In the genomic region with DNA sequence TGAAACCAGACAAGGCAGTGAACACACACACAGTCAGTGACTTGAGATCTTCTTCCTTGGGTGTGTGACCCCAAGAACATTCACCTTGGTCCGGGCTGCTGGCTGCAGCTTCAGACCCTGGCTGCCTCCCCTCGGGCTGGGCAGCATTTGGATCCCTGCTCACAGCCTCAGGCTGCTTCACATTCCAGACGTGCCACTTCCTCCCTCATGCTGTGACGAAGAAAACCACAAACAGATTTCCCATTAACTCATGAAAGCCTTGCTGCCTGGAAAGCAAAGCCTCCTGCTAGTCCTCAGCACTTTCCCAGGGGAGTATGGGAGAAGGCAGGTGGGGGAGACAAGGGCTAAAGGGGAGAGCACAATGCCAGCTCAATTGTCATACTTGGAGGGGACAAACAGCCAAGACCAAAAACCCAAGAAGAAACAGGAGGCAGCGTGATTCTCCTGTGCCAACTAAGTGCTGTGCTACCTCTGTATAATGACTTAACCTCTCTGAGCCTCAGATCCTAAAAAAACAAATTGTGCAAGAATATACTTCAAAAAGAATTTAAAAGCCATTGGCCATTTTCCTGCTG, we compare ENCODE assay signal across 9 cellular contexts.
DNase-seq lines count a peak whose midpoint lies in the region; ATAC-seq, FAIRE-seq and TF ChIP-seq lines count a peak whose summit lies in the region.
"Had no signal": no experiment of that assay in that cellular context is flagged by ENCODE, and none has a peak within 500 bp of the region (broad histone marks: within the 10 kb centered on the region; RNA-seq: fewer than 3 reads in every experiment).

No MANE protein-coding gene starts in this region.

- H3K27me3 ChIP-seq in pancreas = peaks cover 0 to 3% (median 0%) of the 10 kb centered on the region in 4 donors

- intact Hi-C loops in pancreas (cut with DNase I) = loop anchor here in 1 of 3 donors (10.0 kb wide), 1 partner anchor 419 kb away; no protein-coding TSS in a partner anchor

- FAIRE-seq in pancreas (lab: Jason Lieb, UNC) = no peak

- DNase-seq in GM03348 (ENCODE audit: low spot score) (peak; percentile 90), NCI-H69 (lab: John Stamatoyannopoulos, UW) (peak; percentile 90), epithelial cell of proximal tubule (ENCODE audit: low read depth) (peak; percentile 93), pancreas (peak in 1 of 6 donors; percentile 15), SHP77 treated with DMSO at 0.1 percent for 48 hours (lab: John Stamatoyannopoulos, UW) (no peak), NCI-H1694 treated with DMSO at 0.1 percent for 48 hours (lab: John Stamatoyannopoulos, UW) (no peak), OCI-M2 (lab: John Stamatoyannopoulos, UW; ENCODE audit: unreplicated experiment) (no peak)
- no peak for DNase-seq in activated CD4-positive, alpha-beta T cell treated with anti-CD3 and anti-CD28 coated beads, Interleukin-2, amount 50 U/mL, for 4 hours
- DNase-seq: Karpas-422 had no signal

- TF ChIP-seq CTCF in epithelial cell of proximal tubule (conservative IDR thresholded peaks at IDR 0.05; ENCODE audit: low read depth, low read length) (no peak), pancreas (IDR thresholded peaks at IDR 0.05) (no peak)

- peak overlapping the region; percentile 13 for H3K4me3 ChIP-seq in epithelial cell of proximal tubule (ENCODE audit: low read depth, low read length)
- H3K4me3 ChIP-seq in pancreas = no peak overlapping the region

- no peaks in the 10 kb centered on the region for H3K4me1 ChIP-seq in pancreas

- H3K9me3 ChIP-seq in pancreas = no peaks in the 10 kb centered on the region

- 9 to 10% methylated on average over 5 of the region's 5 CpGs for WGBS in pancreas, 2 donors

- H3K36me3 ChIP-seq in pancreas = no peaks in the 10 kb centered on the region

- H3K27ac ChIP-seq in pancreas = no peak overlapping the region

- peak; percentile 40 to 83 (median 70) for ATAC-seq in pancreas

Comparison
In these comparisons a context has a peak if more than half of its experiments do, and no peak if none do; other contexts are left out.
1. DNase-seq: peak in GM03348 (single experiment), NCI-H69 (single experiment) and epithelial cell of proximal tubule (single experiment); none in activated CD4-positive, alpha-beta T cell treated with anti-CD3 and anti-CD28 coated beads, Interleukin-2, amount 50 U/mL, for 4 hours (0 of 2), SHP77 treated with DMSO at 0.1 percent for 48 hours (single experiment), NCI-H1694 treated with DMSO at 0.1 percent for 48 hours (single experiment) and OCI-M2 (single experiment).